17 cellular contexts compared by ENCODE assay signal in the genomic region with DNA sequence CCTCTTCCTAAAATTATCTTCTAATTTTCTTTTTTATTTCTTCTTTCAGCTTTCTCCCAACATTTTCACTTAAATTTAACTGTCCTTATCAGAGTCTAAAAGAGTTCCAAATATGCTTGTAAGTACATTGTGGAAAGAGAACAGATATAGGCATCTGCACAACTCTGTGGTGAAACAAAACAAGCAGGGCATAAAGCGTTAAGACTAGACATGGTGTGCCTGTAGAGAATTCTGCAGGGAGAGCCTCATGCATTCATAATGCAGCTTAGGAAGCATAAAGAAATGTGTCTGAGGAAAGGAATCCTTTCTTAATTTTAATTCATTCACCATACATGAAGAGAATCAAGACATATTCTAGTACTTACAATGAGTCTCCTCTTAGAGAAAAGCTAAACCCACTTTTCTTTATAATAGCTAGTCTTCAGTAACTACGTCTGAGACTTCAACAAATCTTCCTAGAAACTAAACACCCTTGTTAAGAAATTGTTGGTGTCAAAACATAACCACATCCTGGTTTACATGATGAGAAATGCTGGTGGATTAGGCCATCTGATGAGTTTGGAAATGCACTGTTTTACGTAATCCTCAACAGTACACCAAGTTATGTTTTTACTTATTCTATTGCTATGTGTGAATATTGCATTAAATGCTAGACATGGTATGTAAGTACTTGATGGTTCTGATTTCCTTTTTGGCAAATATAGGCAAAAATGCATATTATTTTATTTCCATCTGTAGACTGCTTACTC.
A peak's percentile ranks its signal among the peaks of the same experiment; 100 is the strongest.
DNase-seq lines count a peak whose midpoint lies in the region; ATAC-seq, FAIRE-seq and TF ChIP-seq lines count a peak whose summit lies in the region.
"Had no signal": no experiment of that assay in that cellular context is flagged by ENCODE, and none has a peak within 500 bp of the region (broad histone marks: within the 10 kb centered on the region; RNA-seq: fewer than 3 reads in every experiment).

No MANE protein-coding gene starts in this region.

- H3K36me3 ChIP-seq in bronchial epithelial cell (ENCODE audit: control insufficient read depth, insufficient read depth, low read length), result no peaks in the 10 kb centered on the region
- H3K36me3 ChIP-seq: BLaER1, upper lobe of left lung had no signal

- H3K27me3 Mint-ChIP-seq in nephron (ENCODE audit: low read depth), result no peaks in the 10 kb centered on the region
- no peaks in the 10 kb centered on the region for H3K27me3 Mint-ChIP-seq in activated T-helper 17 cell treated with anti-CD3 and anti-CD28 coated beads, Interleukin-2, amount 50 U/mL, for 72 hours

- no peaks in the 10 kb centered on the region for H3K36me3 Mint-ChIP-seq in nephron (ENCODE audit: low read depth)
- H3K36me3 Mint-ChIP-seq in activated T-helper 17 cell treated with anti-CD3 and anti-CD28 coated beads, Interleukin-2, amount 50 U/mL, for 72 hours (ENCODE audit: low read depth), result no peaks in the 10 kb centered on the region
- H3K36me3 Mint-ChIP-seq: naive thymus-derived CD8-positive, alpha-beta T cell had no signal

- DNase-seq in EH (ENCODE audit: low read depth) (peak; percentile 53), NB4 (ENCODE audit: low read depth) (peak; percentile 94), bronchial epithelial cell (ENCODE audit: low read depth) (peak; percentile 66), NCI-H2107 (lab: John Stamatoyannopoulos, UW) (no peak)
- no peak for DNase-seq in stimulated activated CD4-positive, alpha-beta T cell treated with anti-CD3 and anti-CD28 coated beads, Interleukin-2, amount 100 ng/mL, for 48 hours
- DNase-seq: activated CD8-positive, alpha-beta memory T cell treated with anti-CD3 and anti-CD28 coated beads for 24 hours; activated effector memory CD4-positive, alpha-beta T cell treated with anti-CD3 and anti-CD28 coated beads, Interleukin-2, amount 50 U/mL, for 16 hours; body of pancreas; naive thymus-derived CD8-positive, alpha-beta T cell; NCI-H1694 treated with DMSO at 0.1 percent for 48 hours; NCI-H774; stimulated activated CD4-positive, alpha-beta T cell treated with anti-CD3 and anti-CD28 coated beads, Interleukin-4, amount 100 ng/mL, for 1 hour; upper lobe of left lung had no signal

- H3K4me3 ChIP-seq in NB4 (ENCODE audit: low read depth, low read length), result peak overlapping the region; percentile 42
- no peak overlapping the region for H3K4me3 ChIP-seq in bronchial epithelial cell (ENCODE audit: low read depth, low read length)
- H3K4me3 ChIP-seq: BLaER1, body of pancreas, upper lobe of left lung had no signal

- no peak for TF ChIP-seq POLR2A in NB4 (IDR thresholded peaks at IDR 0.05; ENCODE audit: extremely low read depth, insufficient read length)

- ATAC-seq in GM21423 (IDR thresholded peaks at IDR 0.05; ENCODE audit: unreplicated experiment), result no peak
- no peak for ATAC-seq in activated T-helper 17 cell treated with anti-CD3 and anti-CD28 coated beads, Interleukin-2, amount 50 U/mL, for 72 hours (replicated peaks)
- ATAC-seq: body of pancreas; naive thymus-derived CD8-positive, alpha-beta T cell had no signal

- FAIRE-seq in bronchial epithelial cell (lab: Jason Lieb, UNC), result no peak

- TF ChIP-seq CTCF in NB4 (IDR thresholded peaks at IDR 0.05; ENCODE audit: low read depth, low read length), result no peak
- no peak for TF ChIP-seq CTCF in bronchial epithelial cell (IDR thresholded peaks at IDR 0.05; ENCODE audit: insufficient read depth, low read length, severe bottlenecking)
- TF ChIP-seq CTCF in nephron (IDR thresholded peaks at IDR 0.05; ENCODE audit: unreplicated experiment in 3 of 3), result no peak

- peak overlapping the region in 2 of 3 experiments; percentile 36 to 66 for H3K27ac Mint-ChIP-seq in nephron
- H3K27ac Mint-ChIP-seq in activated T-helper 17 cell treated with anti-CD3 and anti-CD28 coated beads, Interleukin-2, amount 50 U/mL, for 72 hours, result no peak overlapping the region
- H3K27ac Mint-ChIP-seq: naive thymus-derived CD8-positive, alpha-beta T cell had no signal

- H3K4me3 Mint-ChIP-seq in nephron, result no peak overlapping the region
- H3K4me3 Mint-ChIP-seq in activated T-helper 17 cell treated with anti-CD3 and anti-CD28 coated beads, Interleukin-2, amount 50 U/mL, for 72 hours, result no peak overlapping the region
- H3K4me3 Mint-ChIP-seq: naive thymus-derived CD8-positive, alpha-beta T cell had no signal

- H3K27me3 ChIP-seq in bronchial epithelial cell (ENCODE audit: control insufficient read depth, insufficient read depth, low read length), result no peaks in the 10 kb centered on the region
- H3K27me3 ChIP-seq: BLaER1, body of pancreas, upper lobe of left lung had no signal

- peaks cover 15% of the 10 kb centered on the region for H3K9me3 Mint-ChIP-seq in nephron
- H3K9me3 Mint-ChIP-seq in activated T-helper 17 cell treated with anti-CD3 and anti-CD28 coated beads, Interleukin-2, amount 50 U/mL, for 72 hours, result peaks cover 5% of the 10 kb centered on the region

- H3K4me1 Mint-ChIP-seq in nephron, result peaks cover 11% of the 10 kb centered on the region
- no peaks in the 10 kb centered on the region for H3K4me1 Mint-ChIP-seq in activated T-helper 17 cell treated with anti-CD3 and anti-CD28 coated beads, Interleukin-2, amount 50 U/mL, for 72 hours
- H3K4me1 Mint-ChIP-seq: naive thymus-derived CD8-positive, alpha-beta T cell had no signal

Comparison
In these comparisons a context has a peak if more than half of its experiments do, and no peak if none do; other contexts are left out.
1. DNase-seq: peak in EH (single experiment), NB4 (single experiment) and bronchial epithelial cell (single experiment); none in NCI-H2107 (single experiment) and stimulated activated CD4-positive, alpha-beta T cell treated with anti-CD3 and anti-CD28 coated beads, Interleukin-2, amount 100 ng/mL, for 48 hours (0 of 2).